ENCODE assay signal across 5 cellular contexts in the genomic region with DNA sequence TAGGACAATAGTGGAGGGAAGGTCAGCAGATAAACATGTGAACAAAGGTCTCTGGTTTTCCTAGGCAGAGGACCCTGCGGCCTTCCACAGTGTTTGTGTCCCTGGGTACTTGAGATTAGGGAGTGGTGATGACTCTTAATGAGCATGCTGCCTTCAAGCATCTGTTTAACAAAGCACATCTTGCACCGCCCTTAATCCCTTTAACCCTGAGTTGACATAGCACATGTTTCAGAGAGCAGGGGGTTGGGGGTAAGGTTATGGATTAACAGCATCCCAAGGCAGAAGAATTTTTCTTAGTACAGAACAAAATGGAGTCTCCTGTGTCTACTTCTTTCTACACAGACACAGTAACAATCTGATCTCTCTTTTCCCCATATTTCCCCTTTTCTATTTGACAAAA. TPM values are rescaled to one million over a fixed set of nuclear protein-coding genes. Genes with fewer than 3 reads are reported as not detected.
DNase-seq lines count a peak whose midpoint lies in the region; ATAC-seq, FAIRE-seq and TF ChIP-seq lines count a peak whose summit lies in the region.
"Not testable (repeated sequence)": the region's sequence is repeated elsewhere in the genome, so short reads cannot be mapped to it uniquely, and the experiment has no call there.

No MANE protein-coding gene starts in this region.

- not testable (repeated sequence) for H3K4me1 ChIP-seq in HEK293 (ENCODE audit: control insufficient read depth, insufficient read depth, low read length); K562 (replicated peaks in 1 of 2; ENCODE audit: control insufficient read depth in 2 of 2, insufficient read depth in 2 of 2, low read length in 2 of 2)

- ATAC-seq in K562 = not testable (repeated sequence)

- H3K9me3 ChIP-seq in HEK293 (ENCODE audit: control insufficient read depth, insufficient read depth, low read depth, low read length); K562 (replicated peaks; ENCODE audit: control insufficient read depth, insufficient read depth, low read depth, low read length): not testable (repeated sequence)

- intact Hi-C loops in K562 (cut with micrococcal nuclease) = not testable (repeated sequence)

- not testable (repeated sequence) for H3K27me3 ChIP-seq in K562 (ENCODE audit: control insufficient read depth in 2 of 2, insufficient read depth in 2 of 2, low read length in 2 of 2)

- CTCF ChIA-PET in HEK293 (lab: Yijun Ruan, JAX); K562 (lab: Yijun Ruan, JAX; ENCODE audit: low intra/inter-chr PET ratio): not testable (repeated sequence)

- DNase-seq in NCI-H524 treated with DMSO at 0.1 percent for 48 hours (lab: John Stamatoyannopoulos, UW) (peak; percentile 11), NCI-H748 (lab: John Stamatoyannopoulos, UW; ENCODE audit: unreplicated experiment) (peak; percentile 36), NCI-H82 treated with DMSO at 0.1 percent for 48 hours (lab: John Stamatoyannopoulos, UW; ENCODE audit: unreplicated experiment) (peak; percentile 18)
- DNase-seq in K562 (ENCODE audit: extremely low read depth in 1 of 4, low spot score in 3 of 4) = not testable (repeated sequence)

- H3K36me3 ChIP-seq in HEK293 (ENCODE audit: control insufficient read depth in 2 of 2, insufficient read depth in 1 of 2, low read length in 2 of 2) = not testable (repeated sequence)
- H3K36me3 ChIP-seq in K562 (ENCODE audit: control insufficient read depth, insufficient read depth, low read length) = peaks cover 37% of the 10 kb centered on the region

- not testable (repeated sequence) for H3K9me1 ChIP-seq in K562 (ENCODE audit: control insufficient read depth, insufficient read depth, low read length)

- FAIRE-seq in K562 (lab: Jason Lieb, UNC) = not testable (repeated sequence)

- not testable (repeated sequence) for TF ChIP-seq POLR2A in K562 (conservative IDR thresholded peaks at IDR 0.05)

- H3K27ac ChIP-seq in HEK293 (ENCODE audit: extremely low read depth, low read depth, low read length); K562 (ENCODE audit: extremely low read depth, low read depth, low read length): not testable (repeated sequence)

- H2AFZ ChIP-seq in K562 (ENCODE audit: low read depth, low read length) = not testable (repeated sequence)

- H4K20me1 ChIP-seq in K562 (replicated peaks; ENCODE audit: control insufficient read depth, insufficient read depth, low read length) = not testable (repeated sequence)

- H3K4me2 ChIP-seq in K562 (ENCODE audit: insufficient read depth, low read length) = not testable (repeated sequence)

- BruUV-seq in K562 (replicated peaks; lab: Mats Ljungman, UMichigan) = not testable (repeated sequence)

- not testable (repeated sequence) for TF ChIP-seq RAD21 in K562 (CRISPR knock-in tag; conservative IDR thresholded peaks at IDR 0.05 in 1 of 2, IDR thresholded peaks at IDR 0.05 in 1 of 2)

- TF ChIP-seq EP300 in K562 (IDR thresholded peaks at IDR 0.05; ENCODE audit: low read length) = not testable (repeated sequence)

- in situ Hi-C loops in K562 (cut with MboI) = not testable (repeated sequence)

- peaks cover 48% of the 10 kb centered on the region for H3K79me2 ChIP-seq in K562 (ENCODE audit: control insufficient read depth, insufficient read depth, low read length)

- POLR2A ChIA-PET in HEK293 (lab: Yijun Ruan, JAX); K562 (lab: Yijun Ruan, JAX): not testable (repeated sequence)

- 50% methylated on average over 1 of the region's 2 CpGs for WGBS in K562 (ENCODE audit: insufficient coverage, low coverage, missing lambda C conversion rate)

- H3K4me3 ChIP-seq in HEK293 (ENCODE audit: low read depth, low read length); K562: not testable (repeated sequence)

- H3K9ac ChIP-seq in K562 (ENCODE audit: insufficient read depth in 1 of 2, low read depth in 2 of 2, low read length in 2 of 2) = not testable (repeated sequence)

- TF ChIP-seq CTCF in HEK293 (tag by site-specific recombination; IDR thresholded peaks at IDR 0.05); K562 (IDR thresholded peaks at IDR 0.05 in 2 of 3, conservative IDR thresholded peaks at IDR 0.05 in 1 of 3; ENCODE audit: insufficient read depth in 2 of 3, low read depth in 1 of 3, low read length in 3 of 3): not testable (repeated sequence)

TF ChIP-seq in HEK293, 187 proteins besides CTCF, POLR2A, EP300 and RAD21:
- peak; percentile 29; the same call in 1 of the 2 replicates for TF ChIP-seq KLF1 (tag by site-specific recombination; IDR thresholded peaks at IDR 0.05)

TF ChIP-seq in K562, 482 proteins besides CTCF, POLR2A, EP300 and RAD21:
- peak; percentile 67 for TF ChIP-seq CBFA2T3 (IDR thresholded peaks at IDR 0.05)
- peak; percentile 46 for TF ChIP-seq CBFA2T2 (conservative IDR thresholded peaks at IDR 0.05)
TF ChIP-seq in K562: peak in this region for 2; not testable (repeated sequence) for 480.

RNA-seq across cellular contexts. Expression of gene CLCN3, which starts 58.1 kb away (rescaled TPM):
- 50.5 and 176 TPM in 2 replicates for total RNA-seq in K562 (2011; cell fraction: chromatin; rRNA removed; ENCODE audit: low replicate concordance)
- total RNA-seq in K562 (2011; cell fraction: nucleolus; rRNA removed) = 36.2 and 41.2 TPM in 2 replicates
- 79.1 and 117 TPM in 2 replicates for total RNA-seq in K562 (2011; cell fraction: nucleoplasm; rRNA removed)
- total RNA-seq in K562 (2014; rRNA removed) (28.0 and 28.4 TPM in 2 replicates), K562 (2014; rRNA removed; fragmentation: Illumina TruSeq; extraction: Trizol) (48.1 and 60.1 TPM in 2 replicates), K562 (2015; rRNA removed; fragmentation: Illumina TruSeq; extraction: Trizol) (38.2 and 38.5 TPM in 2 replicates), K562 (2021) (44.8 and 46.3 TPM in 2 replicates)
- polyA plus RNA-seq in K562 (2011; rRNA removed) (46.9 and 60.6 TPM in 2 replicates), K562 (2014; fragmentation: Illumina TruSeq; extraction: Trizol) (35.1 and 43.6 TPM in 2 replicates), K562 (2014; fragmentation: Nextera tagmentation; extraction: Ambion mirVana) (10 to 100 TPM; 12.7 to 22.8 TPM), K562 (2014; rRNA removed) (30.8 and 35.5 TPM in 2 replicates)
- polyA plus RNA-seq in K562 (2011; cell fraction: cytosol; rRNA removed) = 18.1 and 24.5 TPM in 2 replicates
- 15.1 and 21.3 TPM in 2 replicates for polyA plus RNA-seq in K562 (2011; cell fraction: nucleus; rRNA removed)
- 28.2 and 30.6 TPM in 2 replicates for polyA plus RNA-seq in K562 (2012)
- 169 and 177 TPM in 2 replicates for polyA minus RNA-seq in K562 (2011; rRNA and poly(A)+ RNA removed)
- polyA minus RNA-seq in K562 (2011; cell fraction: cytosol; rRNA and poly(A)+ RNA removed) = 28.0 and 38.7 TPM in 2 replicates
- polyA minus RNA-seq in K562 (2011; cell fraction: nucleus; rRNA and poly(A)+ RNA removed) = 23.8 and 47.7 TPM in 2 replicates
